ENCODE assay signal across 2 cellular contexts in the genomic region with DNA sequence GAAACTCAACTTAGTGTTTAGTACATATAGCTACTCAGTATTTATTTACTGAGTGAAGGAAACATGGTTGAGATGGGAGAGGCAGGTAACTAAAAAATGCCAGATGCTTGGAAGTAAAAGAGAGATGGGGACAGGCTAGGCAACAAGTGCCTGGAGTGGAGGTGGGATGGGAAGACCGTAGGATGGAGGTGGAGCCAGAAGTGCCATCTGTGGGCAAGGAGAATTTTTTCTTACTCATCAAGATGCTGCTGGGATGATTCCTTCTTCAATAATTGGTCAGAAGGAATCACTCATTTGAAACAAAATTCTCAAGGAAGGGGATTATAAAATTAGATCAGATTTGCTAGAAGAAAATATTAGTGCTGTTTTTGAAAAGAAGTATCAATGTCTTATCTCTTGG.
TF ChIP-seq lines count a peak whose summit lies in the region.

No MANE protein-coding gene starts in this region.

TF ChIP-seq in SK-N-SH, 30 proteins besides CTCF, POLR2A, EP300 and RAD21:
- TF ChIP-seq, protein P1, sequence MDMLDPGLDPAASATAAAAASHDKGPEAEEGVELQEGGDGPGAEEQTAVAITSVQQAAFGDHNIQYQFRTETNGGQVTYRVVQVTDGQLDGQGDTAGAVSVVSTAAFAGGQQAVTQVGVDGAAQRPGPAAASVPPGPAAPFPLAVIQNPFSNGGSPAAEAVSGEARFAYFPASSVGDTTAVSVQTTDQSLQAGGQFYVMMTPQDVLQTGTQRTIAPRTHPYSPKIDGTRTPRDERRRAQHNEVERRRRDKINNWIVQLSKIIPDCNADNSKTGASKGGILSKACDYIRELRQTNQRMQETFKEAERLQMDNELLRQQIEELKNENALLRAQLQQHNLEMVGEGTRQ (IDR thresholded peaks at IDR 0.05; ENCODE audit: borderline replicate concordance, low read depth, low read length) = no peak
- TF ChIP-seq FOXJ3 (CRISPR knock-in tag; IDR thresholded peaks at IDR 0.05) (no peak), RFX5 (IDR thresholded peaks at IDR 0.05; ENCODE audit: low read length) (no peak), GATA2 (CRISPR knock-in tag; IDR thresholded peaks at IDR 0.05) (no peak), FOXM1 (IDR thresholded peaks at IDR 0.05; ENCODE audit: low read depth) (no peak; the same call in 1 of the 2 replicates), TEAD4 (IDR thresholded peaks at IDR 0.05; ENCODE audit: borderline replicate concordance, insufficient read depth) (no peak), NRF1 (IDR thresholded peaks at IDR 0.05; ENCODE audit: low read depth, low read length) (no peak), RCOR1 (IDR thresholded peaks at IDR 0.05; ENCODE audit: low read length) (no peak), JUND (IDR thresholded peaks at IDR 0.05) (no peak), GABPA (IDR thresholded peaks at IDR 0.05; ENCODE audit: low read depth) (no peak), TCF12 (IDR thresholded peaks at IDR 0.05) (no peak), SMC3 (IDR thresholded peaks at IDR 0.05; ENCODE audit: low read depth, low read length) (no peak), EZH2phosphoT487 (IDR thresholded peaks at IDR 0.05; ENCODE audit: borderline replicate concordance, low read depth) (no peak)
- TF ChIP-seq, protein P2, sequence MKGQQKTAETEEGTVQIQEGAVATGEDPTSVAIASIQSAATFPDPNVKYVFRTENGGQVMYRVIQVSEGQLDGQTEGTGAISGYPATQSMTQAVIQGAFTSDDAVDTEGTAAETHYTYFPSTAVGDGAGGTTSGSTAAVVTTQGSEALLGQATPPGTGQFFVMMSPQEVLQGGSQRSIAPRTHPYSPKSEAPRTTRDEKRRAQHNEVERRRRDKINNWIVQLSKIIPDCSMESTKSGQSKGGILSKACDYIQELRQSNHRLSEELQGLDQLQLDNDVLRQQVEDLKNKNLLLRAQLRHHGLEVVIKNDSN (IDR thresholded peaks at IDR 0.05; ENCODE audit: borderline replicate concordance, low read depth) = no peak
- TF ChIP-seq, protein P3, sequence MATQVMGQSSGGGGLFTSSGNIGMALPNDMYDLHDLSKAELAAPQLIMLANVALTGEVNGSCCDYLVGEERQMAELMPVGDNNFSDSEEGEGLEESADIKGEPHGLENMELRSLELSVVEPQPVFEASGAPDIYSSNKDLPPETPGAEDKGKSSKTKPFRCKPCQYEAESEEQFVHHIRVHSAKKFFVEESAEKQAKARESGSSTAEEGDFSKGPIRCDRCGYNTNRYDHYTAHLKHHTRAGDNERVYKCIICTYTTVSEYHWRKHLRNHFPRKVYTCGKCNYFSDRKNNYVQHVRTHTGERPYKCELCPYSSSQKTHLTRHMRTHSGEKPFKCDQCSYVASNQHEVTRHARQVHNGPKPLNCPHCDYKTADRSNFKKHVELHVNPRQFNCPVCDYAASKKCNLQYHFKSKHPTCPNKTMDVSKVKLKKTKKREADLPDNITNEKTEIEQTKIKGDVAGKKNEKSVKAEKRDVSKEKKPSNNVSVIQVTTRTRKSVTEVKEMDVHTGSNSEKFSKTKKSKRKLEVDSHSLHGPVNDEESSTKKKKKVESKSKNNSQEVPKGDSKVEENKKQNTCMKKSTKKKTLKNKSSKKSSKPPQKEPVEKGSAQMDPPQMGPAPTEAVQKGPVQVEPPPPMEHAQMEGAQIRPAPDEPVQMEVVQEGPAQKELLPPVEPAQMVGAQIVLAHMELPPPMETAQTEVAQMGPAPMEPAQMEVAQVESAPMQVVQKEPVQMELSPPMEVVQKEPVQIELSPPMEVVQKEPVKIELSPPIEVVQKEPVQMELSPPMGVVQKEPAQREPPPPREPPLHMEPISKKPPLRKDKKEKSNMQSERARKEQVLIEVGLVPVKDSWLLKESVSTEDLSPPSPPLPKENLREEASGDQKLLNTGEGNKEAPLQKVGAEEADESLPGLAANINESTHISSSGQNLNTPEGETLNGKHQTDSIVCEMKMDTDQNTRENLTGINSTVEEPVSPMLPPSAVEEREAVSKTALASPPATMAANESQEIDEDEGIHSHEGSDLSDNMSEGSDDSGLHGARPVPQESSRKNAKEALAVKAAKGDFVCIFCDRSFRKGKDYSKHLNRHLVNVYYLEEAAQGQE (IDR thresholded peaks at IDR 0.05; ENCODE audit: low read depth, low read length) = no peak

TF ChIP-seq in endothelial cell of umbilical vein, 7 proteins besides CTCF, POLR2A, EP300 and RAD21:
- no peak for TF ChIP-seq JUN (IDR thresholded peaks at IDR 0.05; ENCODE audit: borderline replicate concordance, insufficient read depth, insufficient read length, low read depth)
- TF ChIP-seq GATA2 (IDR thresholded peaks at IDR 0.05; ENCODE audit: insufficient read depth, insufficient read length, low read depth, low read length) = no peak
- TF ChIP-seq, protein P4, sequence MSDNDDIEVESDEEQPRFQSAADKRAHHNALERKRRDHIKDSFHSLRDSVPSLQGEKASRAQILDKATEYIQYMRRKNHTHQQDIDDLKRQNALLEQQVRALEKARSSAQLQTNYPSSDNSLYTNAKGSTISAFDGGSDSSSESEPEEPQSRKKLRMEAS (IDR thresholded peaks at IDR 0.05; ENCODE audit: insufficient read depth, insufficient read length) = no peak
- TF ChIP-seq POLR2AphosphoS5 (IDR thresholded peaks at IDR 0.05; ENCODE audit: insufficient read depth, low read depth, low read length) = no peak
